ENCODE assay signal across 20 cellular contexts in the genomic region with DNA sequence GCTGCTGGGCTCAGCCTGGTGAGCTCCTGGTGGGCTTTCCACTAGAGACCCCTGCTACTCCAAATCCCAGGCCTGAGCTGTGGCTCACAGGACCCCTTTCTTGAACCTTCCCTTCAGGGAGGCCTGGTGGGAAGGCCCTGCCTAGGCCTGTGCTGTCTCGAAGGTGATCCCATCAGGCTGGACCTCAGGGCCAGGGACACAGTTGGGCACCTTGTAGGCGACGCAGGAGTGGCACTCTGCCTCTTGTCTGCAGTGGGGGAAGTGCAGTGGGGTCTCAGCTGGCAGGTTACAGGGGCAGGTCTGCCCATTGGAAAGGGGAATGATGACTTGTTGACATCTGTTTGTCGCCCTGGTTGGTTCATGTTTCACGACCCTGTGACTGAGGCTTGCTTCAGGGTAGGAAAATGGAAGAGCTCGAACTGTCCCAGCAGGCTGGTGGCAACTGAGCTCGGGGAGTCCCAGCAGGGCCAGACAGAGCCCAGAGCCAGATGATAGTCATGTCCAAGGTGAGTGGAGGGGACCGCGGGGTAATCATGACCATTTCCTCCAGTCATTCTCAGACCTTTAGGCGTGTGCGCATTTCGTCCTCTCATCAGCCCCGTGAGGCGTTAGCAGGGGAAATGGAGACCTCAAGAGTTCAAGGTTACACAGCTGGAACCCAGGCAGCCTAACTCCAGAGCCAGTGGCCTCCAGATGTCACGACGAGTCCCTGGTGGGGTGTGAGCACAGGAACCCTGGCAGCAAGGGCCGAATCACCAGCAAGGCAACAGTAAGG. TPM values are rescaled to one million over a fixed set of nuclear protein-coding genes. Genes with fewer than 3 reads are reported as not detected.
DNase-seq lines count a peak whose midpoint lies in the region; ATAC-seq and TF ChIP-seq lines count a peak whose summit lies in the region.
"Had no signal": no experiment of that assay in that cellular context is flagged by ENCODE, and none has a peak within 500 bp of the region (broad histone marks: within the 10 kb centered on the region; RNA-seq: fewer than 3 reads in every experiment).

No MANE protein-coding gene starts in this region.

- in situ Hi-C loops in ACHN (cut with HindIII; ENCODE audit: low pct_ligation_motif_present, low pct_unique_long_range_greater_than_20kb, low sequenced_read_pairs) = no loop called here

- H2BK15ac ChIP-seq in mesendoderm (replicated peaks; ENCODE audit: low read depth) = no peak overlapping the region

- no peak overlapping the region for H3K27ac ChIP-seq in mesendoderm (ENCODE audit: low read depth, low read length)
- H3K27ac ChIP-seq: ascending aorta, thoracic aorta had no signal

- CTCF ChIA-PET in activated naive CD4-positive, alpha-beta T cell treated with anti-CD3 and anti-CD28 coated beads, Interleukin-2, amount 10 ng/mL, durations not matched to agents 7 days and 5 days (lab: Charles Lee) = no interaction called here
- CTCF ChIA-PET in activated B cell treated with CpG ODN at 0.5 μM for 24 hours (lab: Charles Lee) = no interaction called here

- H3K4me2 ChIP-seq in mesendoderm (ENCODE audit: low read length) = no peak overlapping the region

- H3K18ac ChIP-seq in mesendoderm (ENCODE audit: low read length) = no peak overlapping the region

- no peaks in the 10 kb centered on the region for H3K9me3 Mint-ChIP-seq in activated naive CD4-positive, alpha-beta T cell treated with anti-CD3 and anti-CD28 coated beads, Interleukin-2, amount 50 U/mL, for 24 hours
- H3K9me3 Mint-ChIP-seq in activated naive CD4-positive, alpha-beta T cell treated with anti-CD3 and anti-CD28 coated beads, Interleukin-2, amount 10 ng/mL, durations not matched to agents 7 days and 5 days = no peaks in the 10 kb centered on the region
- peaks cover 3% of the 10 kb centered on the region for H3K9me3 Mint-ChIP-seq in activated B cell treated with CpG ODN at 0.5 μM for 24 hours

- peaks cover 67% of the 10 kb centered on the region for H3K79me1 ChIP-seq in mesendoderm (ENCODE audit: low read length)

- ATAC-seq in activated B cell treated with CpG ODN at 0.5 μM for 24 hours (ENCODE audit: low read depth) = no peak

- H3K4ac ChIP-seq in mesendoderm (ENCODE audit: low read depth, low read length) = no peak overlapping the region

- intact Hi-C loops in activated B cell treated with CpG ODN at 0.5 μM for 24 hours (cut with micrococcal nuclease) = no loop called here

- peaks cover 90% of the 10 kb centered on the region for H3K79me2 ChIP-seq in mesendoderm (ENCODE audit: control insufficient read depth, insufficient read depth, low read length)

- peak overlapping the region; percentile 67 for H3K23ac ChIP-seq in mesendoderm (ENCODE audit: low read length)

- no peak overlapping the region for H3K4me3 ChIP-seq in mesendoderm (ENCODE audit: low read length)
- H3K4me3 ChIP-seq: ascending aorta, HAP-1, thoracic aorta had no signal

- no peak overlapping the region for H2BK5ac ChIP-seq in mesendoderm (ENCODE audit: low read length)

- H3K4me3 Mint-ChIP-seq in activated naive CD4-positive, alpha-beta T cell treated with anti-CD3 and anti-CD28 coated beads, Interleukin-2, amount 50 U/mL, for 24 hours = no peak overlapping the region
- H3K4me3 Mint-ChIP-seq in activated naive CD4-positive, alpha-beta T cell treated with anti-CD3 and anti-CD28 coated beads, Interleukin-2, amount 10 ng/mL, durations not matched to agents 7 days and 5 days = no peak overlapping the region
- no peak overlapping the region for H3K4me3 Mint-ChIP-seq in activated B cell treated with CpG ODN at 0.5 μM for 24 hours
- H3K4me3 Mint-ChIP-seq: T-helper 1 cell treated with Interleukin-12 subunit alpha and Interleukin-12 subunit beta and Interleukin-4 antibody, amounts not matched to agents 30 μg/mL and 1 μg/mL, for 36 hours had no signal

- H3K27me3 ChIP-seq in mesendoderm (ENCODE audit: insufficient read depth, low read length, poor library complexity) = no peaks in the 10 kb centered on the region
- H3K27me3 ChIP-seq: ascending aorta had no signal

- peaks cover 57% of the 10 kb centered on the region for H3K4me1 Mint-ChIP-seq in activated naive CD4-positive, alpha-beta T cell treated with anti-CD3 and anti-CD28 coated beads, Interleukin-2, amount 50 U/mL, for 24 hours
- peaks cover 28% of the 10 kb centered on the region for H3K4me1 Mint-ChIP-seq in activated naive CD4-positive, alpha-beta T cell treated with anti-CD3 and anti-CD28 coated beads, Interleukin-2, amount 10 ng/mL, durations not matched to agents 7 days and 5 days
- peaks cover 73% of the 10 kb centered on the region for H3K4me1 Mint-ChIP-seq in activated B cell treated with CpG ODN at 0.5 μM for 24 hours

- POLR2A ChIA-PET in activated B cell treated with CpG ODN at 0.5 μM for 24 hours (lab: Charles Lee) = interaction anchor here (0.6 to 1.4 kb wide), 2 partner anchors 23 to 284 kb away, joined by 4 to 8 read pairs; no protein-coding TSS in a partner anchor

- no peak overlapping the region for H2AK5ac ChIP-seq in mesendoderm (ENCODE audit: low read length)

- H4K5ac ChIP-seq in mesendoderm (ENCODE audit: low read length) = no peak overlapping the region

- no peak overlapping the region for H2BK120ac ChIP-seq in mesendoderm (ENCODE audit: low read depth, low read length)

- peak overlapping the region; percentile 9 for H3K56ac ChIP-seq in mesendoderm (ENCODE audit: low read length)

- H4K8ac ChIP-seq in mesendoderm (ENCODE audit: low read depth, low read length) = no peak overlapping the region

- peak overlapping the region; percentile 74 for H3K27ac Mint-ChIP-seq in activated naive CD4-positive, alpha-beta T cell treated with anti-CD3 and anti-CD28 coated beads, Interleukin-2, amount 50 U/mL, for 24 hours
- H3K27ac Mint-ChIP-seq in activated naive CD4-positive, alpha-beta T cell treated with anti-CD3 and anti-CD28 coated beads, Interleukin-2, amount 10 ng/mL, durations not matched to agents 7 days and 5 days = no peak overlapping the region
- peak overlapping the region; percentile 64 for H3K27ac Mint-ChIP-seq in activated B cell treated with CpG ODN at 0.5 μM for 24 hours
- H3K27ac Mint-ChIP-seq: T-helper 1 cell treated with Interleukin-12 subunit alpha and Interleukin-12 subunit beta and Interleukin-4 antibody, amounts not matched to agents 30 μg/mL and 1 μg/mL, for 36 hours had no signal

- no CpG with 5 or more reads among the region's 17 CpGs for WGBS in mesendoderm (ENCODE audit: extremely low coverage, insufficient coverage, low lambda C conversion rate)

- DNase-seq in activated naive CD4-positive, alpha-beta T cell treated with anti-CD3 and anti-CD28 coated beads, Interleukin-2, amount 10 ng/mL, durations not matched to agents 7 days and 5 days = no peak
- DNase-seq in activated B cell treated with CpG ODN at 0.5 μM for 24 hours (no peak), mesendoderm (no peak), ACHN (no peak), NOMO-1 treated with dmso at 0.1 percent for 144 hours (lab: John Stamatoyannopoulos, UW; ENCODE audit: unreplicated experiment) (no peak), Kasumi-1 (lab: John Stamatoyannopoulos, UW) (no peak)
- DNase-seq in effector CD8-positive, alpha-beta T cell (lab: John Stamatoyannopoulos, UW) = no peak
- DNase-seq: activated CD4-positive, CD25-positive, alpha-beta regulatory T cell; COR-L47; effector memory CD4-positive, alpha-beta T cell; glutamatergic neuron; KG1; NCI-H1105; NCI-H2107; NCI-H526 treated with DMSO at 0.1 percent for 48 hours had no signal

- TF ChIP-seq CTCF in activated B cell treated with CpG ODN at 0.5 μM for 24 hours (IDR thresholded peaks at IDR 0.05) = no peak

- H3K9ac ChIP-seq in mesendoderm (ENCODE audit: low read length) = no peak overlapping the region

- no peaks in the 10 kb centered on the region for H3K27me3 Mint-ChIP-seq in activated naive CD4-positive, alpha-beta T cell treated with anti-CD3 and anti-CD28 coated beads, Interleukin-2, amount 50 U/mL, for 24 hours
- no peaks in the 10 kb centered on the region for H3K27me3 Mint-ChIP-seq in activated naive CD4-positive, alpha-beta T cell treated with anti-CD3 and anti-CD28 coated beads, Interleukin-2, amount 10 ng/mL, durations not matched to agents 7 days and 5 days
- H3K27me3 Mint-ChIP-seq in activated B cell treated with CpG ODN at 0.5 μM for 24 hours = no peaks in the 10 kb centered on the region

- peaks cover 12% of the 10 kb centered on the region for H3K4me1 ChIP-seq in mesendoderm (ENCODE audit: control insufficient read depth, low read depth, low read length)
- H3K4me1 ChIP-seq: ascending aorta had no signal

- H3K36me3 ChIP-seq in mesendoderm (ENCODE audit: control insufficient read depth, insufficient read depth, low read length) = no peaks in the 10 kb centered on the region
- H3K36me3 ChIP-seq: ascending aorta, thoracic aorta had no signal

- H3K36me3 Mint-ChIP-seq in activated naive CD4-positive, alpha-beta T cell treated with anti-CD3 and anti-CD28 coated beads, Interleukin-2, amount 50 U/mL, for 24 hours = peaks cover 16% of the 10 kb centered on the region
- H3K36me3 Mint-ChIP-seq in activated naive CD4-positive, alpha-beta T cell treated with anti-CD3 and anti-CD28 coated beads, Interleukin-2, amount 10 ng/mL, durations not matched to agents 7 days and 5 days = peaks cover 29% of the 10 kb centered on the region
- peaks cover 51% of the 10 kb centered on the region for H3K36me3 Mint-ChIP-seq in activated B cell treated with CpG ODN at 0.5 μM for 24 hours (ENCODE audit: low read depth)

RNA-seq across cellular contexts. Expression of a gene that starts 11.3 kb away (rescaled TPM):
- total RNA-seq in activated B cell treated with CpG ODN at 0.5 μM for 24 hours = 62.4 and 76.3 TPM in 2 replicates
- 36.2 TPM for polyA plus RNA-seq in mesendoderm (2013, experiment 1 of 2)
- polyA plus RNA-seq in mesendoderm (2013, experiment 2 of 2) = 36.4 TPM
